Comparison of ENCODE assay signal across 9 cellular contexts in genomic region chr19:39083983-39084731, GRCh38. TPM values are rescaled to one million over a fixed set of nuclear protein-coding genes. Genes with fewer than 3 reads are reported as not detected.
DNase-seq lines count a peak whose midpoint lies in the region; ATAC-seq and TF ChIP-seq lines count a peak whose summit lies in the region.
"Had no signal": no experiment of that assay in that cellular context is flagged by ENCODE, and none has a peak within 500 bp of the region (broad histone marks: within the 10 kb centered on the region; RNA-seq: fewer than 3 reads in every experiment).

Gene ACP7 (plus strand): TSS chr19:39084368. CDS start chr19:39085270, 902 bp downstream.

- CTCF ChIA-PET in SK-N-SH (lab: Yijun Ruan, JAX): interaction anchor here (0.8 to 1.8 kb wide), 5 partner anchors 26 to 108 kb away, joined by 3 to 7 read pairs (median 3); partner anchors contain the start of gene FBXO17

- no peak for TF ChIP-seq EP300 in SK-N-SH (IDR thresholded peaks at IDR 0.05; ENCODE audit: borderline replicate concordance in 1 of 2, low read depth in 1 of 2, low read length in 1 of 2)

- no peak for TF ChIP-seq RAD21 in SK-N-SH (IDR thresholded peaks at IDR 0.05; ENCODE audit: low read length)

- H3K9me2 ChIP-seq in SK-N-SH: no peaks in the 10 kb centered on the region

- no peaks in the 10 kb centered on the region for H3K36me3 Mint-ChIP-seq in activated naive CD8-positive, alpha-beta T cell treated with anti-CD3 and anti-CD28 coated beads, Interleukin-2, amount 10 ng/mL, durations not matched to agents 7 days and 5 days
- H3K36me3 Mint-ChIP-seq: stimulated activated memory B cell treated with anti-CD40 and anti-IgM and Interleukin-4, amounts not matched to agents 10 μg/mL and 1 μg/mL and 100 μg/mL, for 72 hours had no signal

- peaks cover 8% of the 10 kb centered on the region for H3K4me1 Mint-ChIP-seq in activated naive CD8-positive, alpha-beta T cell treated with anti-CD3 and anti-CD28 coated beads, Interleukin-2, amount 10 ng/mL, durations not matched to agents 7 days and 5 days

- H3K9me3 ChIP-seq in SK-N-SH: no peaks in the 10 kb centered on the region

- WGBS in SK-N-SH (ENCODE audit: low lambda C conversion rate): 22% methylated on average over 35 of the region's 54 CpGs

- DNase-seq in SK-N-SH: peak; percentile 64
- peak; percentile 44 for DNase-seq in activated naive CD8-positive, alpha-beta T cell treated with anti-CD3 and anti-CD28 coated beads, Interleukin-2, amount 10 ng/mL, durations not matched to agents 7 days and 5 days
- peak; percentile 47 for DNase-seq in iPS-NIHi7 (ENCODE audit: extremely low spot score)
- DNase-seq in Ammon's horn (ENCODE audit: low spot score): no peak
- no peak for DNase-seq in cerebellar cortex (ENCODE audit: low spot score)
- no peak for DNase-seq in UCSD-AML1 (lab: John Stamatoyannopoulos, UW; ENCODE audit: unreplicated experiment)
- DNase-seq: NCI-H1048 had no signal

- peaks cover 62% of the 10 kb centered on the region for H3K27me3 Mint-ChIP-seq in activated naive CD8-positive, alpha-beta T cell treated with anti-CD3 and anti-CD28 coated beads, Interleukin-2, amount 10 ng/mL, durations not matched to agents 7 days and 5 days

- peaks cover 13% of the 10 kb centered on the region for H3F3A ChIP-seq in SK-N-SH (replicated peaks; ENCODE audit: insufficient read depth)

- POLR2A ChIA-PET in SK-N-SH (lab: Yijun Ruan, JAX): no interaction called here
- POLR2A ChIA-PET in activated naive CD8-positive, alpha-beta T cell treated with anti-CD3 and anti-CD28 coated beads, Interleukin-2, amount 10 ng/mL, durations not matched to agents 7 days and 5 days (lab: Charles Lee): no interaction called here

- no peaks in the 10 kb centered on the region for H4K20me1 ChIP-seq in SK-N-SH (ENCODE audit: insufficient read depth)

- H3K27me3 ChIP-seq in SK-N-SH (ENCODE audit: insufficient read depth): no peaks in the 10 kb centered on the region

- no peaks in the 10 kb centered on the region for H3K36me3 ChIP-seq in SK-N-SH (replicated peaks in 1 of 2; ENCODE audit: control insufficient read depth in 1 of 2, insufficient read depth in 2 of 2, low read length in 1 of 2)

- peak within 1 kb of the TSS; percentile 79 for H2AFZ ChIP-seq in SK-N-SH (ENCODE audit: low read depth)

- peak within 1 kb of the TSS; percentile 59 for H3K4me3 Mint-ChIP-seq in activated naive CD8-positive, alpha-beta T cell treated with anti-CD3 and anti-CD28 coated beads, Interleukin-2, amount 10 ng/mL, durations not matched to agents 7 days and 5 days
- H3K4me3 Mint-ChIP-seq: stimulated activated memory B cell treated with anti-CD40 and anti-IgM and Interleukin-4, amounts not matched to agents 10 μg/mL and 1 μg/mL and 100 μg/mL, for 72 hours had no signal

- peaks cover 0 to 7% of the 10 kb centered on the region in 2 experiments; a peak in 1 of 4 replicates for H3K4me1 ChIP-seq in SK-N-SH (ENCODE audit: control insufficient read depth in 1 of 2, insufficient read depth in 2 of 2, low read depth in 1 of 2, low read length in 1 of 2)

- no peak within 1 kb of the TSS for H3K27ac Mint-ChIP-seq in activated naive CD8-positive, alpha-beta T cell treated with anti-CD3 and anti-CD28 coated beads, Interleukin-2, amount 10 ng/mL, durations not matched to agents 7 days and 5 days
- H3K27ac Mint-ChIP-seq: stimulated activated memory B cell treated with anti-CD40 and anti-IgM and Interleukin-4, amounts not matched to agents 10 μg/mL and 1 μg/mL and 100 μg/mL, for 72 hours had no signal

- no peak for TF ChIP-seq CTCF in SK-N-SH (IDR thresholded peaks at IDR 0.05)

- ATAC-seq in activated naive CD8-positive, alpha-beta T cell treated with anti-CD3 and anti-CD28 coated beads, Interleukin-2, amount 10 ng/mL, durations not matched to agents 7 days and 5 days (ENCODE audit: low read depth): peak; percentile 78
- ATAC-seq: stimulated activated memory B cell treated with anti-CD40 and anti-IgM and Interleukin-4, amounts not matched to agents 10 μg/mL and 1 μg/mL and 100 μg/mL, for 72 hours had no signal

- H3K27ac ChIP-seq in SK-N-SH (ENCODE audit: low read depth in 2 of 2, low read length in 1 of 2) (no peak within 1 kb of the TSS), temporal lobe (ENCODE audit: low read depth, low read length) (peak within 1 kb of the TSS; percentile 93)

- peak within 1 kb of the TSS; percentile 35 to 57; a peak in 3 of 4 replicates for H3K4me3 ChIP-seq in SK-N-SH (ENCODE audit: low read depth in 2 of 2, low read length in 1 of 2)

- no peaks in the 10 kb centered on the region for H3K9me3 Mint-ChIP-seq in activated naive CD8-positive, alpha-beta T cell treated with anti-CD3 and anti-CD28 coated beads, Interleukin-2, amount 10 ng/mL, durations not matched to agents 7 days and 5 days
- H3K9me3 Mint-ChIP-seq: stimulated activated memory B cell treated with anti-CD40 and anti-IgM and Interleukin-4, amounts not matched to agents 10 μg/mL and 1 μg/mL and 100 μg/mL, for 72 hours had no signal

- H3K9ac ChIP-seq in SK-N-SH: peak within 1 kb of the TSS; percentile 49

- no peaks in the 10 kb centered on the region for H3K79me2 ChIP-seq in SK-N-SH (ENCODE audit: insufficient read depth)

- peak within 1 kb of the TSS; percentile 67 for H3K4me2 ChIP-seq in SK-N-SH

TF ChIP-seq in SK-N-SH, 30 proteins besides CTCF, POLR2A, EP300 and RAD21 (continues in another document):
- no peak for TF ChIP-seq MEF2A (IDR thresholded peaks at IDR 0.05; ENCODE audit: borderline replicate concordance, low read depth)
- TF ChIP-seq FOSL2 (IDR thresholded peaks at IDR 0.05; ENCODE audit: borderline replicate concordance, low read depth): no peak
- TF ChIP-seq USF2 (IDR thresholded peaks at IDR 0.05; ENCODE audit: borderline replicate concordance, low read depth, low read length): no peak
- no peak for TF ChIP-seq TAF1 (IDR thresholded peaks at IDR 0.05; ENCODE audit: borderline replicate concordance, low read depth, low read length)
- TF ChIP-seq SMC3 (IDR thresholded peaks at IDR 0.05; ENCODE audit: low read depth, low read length): no peak
- no peak for TF ChIP-seq IRF3 (IDR thresholded peaks at IDR 0.05; ENCODE audit: low read depth, low read length)
- no peak for TF ChIP-seq ZBTB33 (IDR thresholded peaks at IDR 0.05; ENCODE audit: borderline replicate concordance, low read depth)
- TF ChIP-seq RFX5 (IDR thresholded peaks at IDR 0.05; ENCODE audit: low read length): no peak
- TF ChIP-seq FOXJ3 (CRISPR knock-in tag; IDR thresholded peaks at IDR 0.05): no peak
- no peak for TF ChIP-seq USF1 (IDR thresholded peaks at IDR 0.05; ENCODE audit: borderline replicate concordance, low read depth)
- no peak for TF ChIP-seq GABPA (IDR thresholded peaks at IDR 0.05; ENCODE audit: low read depth)
- no peak for TF ChIP-seq MXI1 (IDR thresholded peaks at IDR 0.05; ENCODE audit: low read depth, low read length)
- TF ChIP-seq SIN3A (IDR thresholded peaks at IDR 0.05; ENCODE audit: borderline replicate concordance, low read depth, low read length): no peak

RNA-seq across cellular contexts. Expression of gene ACP7, which starts in this region (rescaled TPM):
- 0.24 and 0.36 TPM in 2 replicates for polyA plus RNA-seq in SK-N-SH (2012; rRNA removed)
- 0.13 and 0.31 TPM in 2 replicates for polyA plus RNA-seq in SK-N-SH (2012; cell fraction: cytosol; rRNA removed)
- polyA plus RNA-seq in SK-N-SH (2012; cell fraction: nucleus; rRNA removed): 0.41 and 0.45 TPM in 2 replicates
- total RNA-seq in activated naive CD8-positive, alpha-beta T cell treated with anti-CD3 and anti-CD28 coated beads, Interleukin-2, amount 10 ng/mL, durations not matched to agents 7 days and 5 days: not detected
- not detected for total RNA-seq in temporal lobe

Comparison
In these comparisons a context has a peak if more than half of its experiments do, and no peak if none do; other contexts are left out.
1. Peak in DNase-seq, H3K4me3 ChIP-seq, H3K9ac ChIP-seq and H3K4me2 ChIP-seq in SK-N-SH; RNA of the gene not detected or under 1 TPM.
2. Peak in DNase-seq and ATAC-seq in activated naive CD8-positive, alpha-beta T cell treated with anti-CD3 and anti-CD28 coated beads, Interleukin-2, amount 10 ng/mL, durations not matched to agents 7 days and 5 days; RNA of the gene not detected or under 1 TPM.